Comparison of ENCODE assay signal across 21 cellular contexts in the genomic region with DNA sequence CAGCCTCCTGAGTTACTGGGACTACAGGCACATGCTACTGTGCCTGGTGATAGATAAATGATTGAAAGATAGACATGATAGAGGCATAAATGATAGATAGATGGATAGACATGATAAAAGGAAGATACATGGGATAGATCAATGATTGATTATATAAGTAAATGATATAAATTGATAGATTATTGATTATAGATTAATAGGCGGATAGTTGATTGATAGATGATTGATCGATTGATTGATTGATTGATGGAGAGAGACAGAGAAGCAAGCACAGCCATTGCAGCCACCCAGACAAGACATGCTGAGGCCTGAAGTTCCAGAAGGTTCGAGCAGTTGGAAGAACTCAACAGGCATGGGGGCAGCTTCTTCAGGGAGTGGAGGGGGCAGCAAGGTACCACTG. TPM values are rescaled to one million over a fixed set of nuclear protein-coding genes. Genes with fewer than 3 reads are reported as not detected.
"Had no signal": no experiment of that assay in that cellular context is flagged by ENCODE, and none has a peak within 500 bp of the region (broad histone marks: within the 10 kb centered on the region; RNA-seq: fewer than 3 reads in every experiment).

No MANE protein-coding gene starts in this region.

- H3K36me3 ChIP-seq: gastroesophageal sphincter, heart right ventricle, left lung, lower lobe of right lung had no signal

- H3K9me3 ChIP-seq: esophagus muscularis mucosa, gastroesophageal sphincter, heart right ventricle, left lung, lower lobe of right lung had no signal

- H3K4me3 ChIP-seq: coronary artery, dorsolateral prefrontal cortex, esophagus muscularis mucosa, gastroesophageal sphincter, heart right ventricle, left lung, lower lobe of right lung had no signal

- H3K27me3 ChIP-seq: esophagus muscularis mucosa, foreskin keratinocyte, gastroesophageal sphincter, left lung had no signal

- H3K27ac ChIP-seq: coronary artery, dorsolateral prefrontal cortex, esophagus muscularis mucosa, foreskin keratinocyte, gastroesophageal sphincter, heart right ventricle, left lung, lower lobe of right lung had no signal

- FAIRE-seq: colon, endothelial cell of umbilical vein, frontal cortex, islet of Langerhans, keratinocyte had no signal

- DNase-seq: dermis blood vessel endothelial cell; dorsolateral prefrontal cortex; effector CD4-positive, alpha-beta T cell; effector memory CD4-positive, alpha-beta T cell; foreskin keratinocyte; heart right ventricle; hippocampal formation; left cardiac atrium; left lung; left ventricle myocardium superior; lower lobe of right lung; mesenchymal stem cell; midbrain had no signal

- ATAC-seq: foreskin keratinocyte, gastroesophageal sphincter, heart right ventricle, left cardiac atrium, left lung, left ventricle myocardium superior, lower lobe of right lung had no signal

- H3K4me1 ChIP-seq: foreskin keratinocyte had no signal

RNA-seq across cellular contexts. Expression of a gene that starts 34.5 kb away (rescaled TPM):
- total RNA-seq: lower lobe of right lung had no signal
